ENCODE assay signal across 8 cellular contexts in genomic region chr5:150066901-150067396, GRCh38. TPM values are rescaled to one million over a fixed set of nuclear protein-coding genes. Genes with fewer than 3 reads are reported as not detected.
DNase-seq lines count a peak whose midpoint lies in the region; ATAC-seq and TF ChIP-seq lines count a peak whose summit lies in the region.
"Had no signal": no experiment of that assay in that cellular context is flagged by ENCODE, and none has a peak within 500 bp of the region (broad histone marks: within the 10 kb centered on the region; RNA-seq: fewer than 3 reads in every experiment).

No MANE protein-coding gene starts in this region.

- H3K36me3 ChIP-seq in sigmoid colon: no peaks in the 10 kb centered on the region
- H3K36me3 ChIP-seq: HAP-1 had no signal

- no peak overlapping the region for H3K4me3 ChIP-seq in sigmoid colon
- H3K4me3 ChIP-seq: HAP-1 had no signal

- H3K27me3 ChIP-seq in sigmoid colon: no peaks in the 10 kb centered on the region

- H3K9me3 ChIP-seq in sigmoid colon: no peaks in the 10 kb centered on the region
- H3K9me3 ChIP-seq: HAP-1 had no signal

- no peak for TF ChIP-seq POLR2A in sigmoid colon (IDR thresholded peaks at IDR 0.05)

- no peaks in the 10 kb centered on the region for H3K4me1 ChIP-seq in sigmoid colon
- H3K4me1 ChIP-seq: HAP-1 had no signal

- intact Hi-C loops in sigmoid colon (cut with DNase I): no loop called here

- ATAC-seq in GM18870 (IDR thresholded peaks at IDR 0.05; ENCODE audit: unreplicated experiment): peak; percentile 57
- ATAC-seq in GM21717 (IDR thresholded peaks at IDR 0.05; ENCODE audit: unreplicated experiment): no peak

- H3K27ac ChIP-seq in sigmoid colon: peak overlapping the region in 1 of 4 donors; percentile 3

- TF ChIP-seq CTCF in sigmoid colon (IDR thresholded peaks at IDR 0.05): no peak

- no peak for TF ChIP-seq EP300 in sigmoid colon (IDR thresholded peaks at IDR 0.05)

- DNase-seq in HPDE6-E6E7 (ENCODE audit: extremely low spot score) (peak; percentile 45), amniotic epithelial cell (ENCODE audit: low read depth) (peak; percentile 81), sigmoid colon (peak; percentile 17), H4 (ENCODE audit: low spot score) (no peak)
- DNase-seq in stimulated activated CD4-positive, alpha-beta T cell treated with anti-CD3 and anti-CD28 coated beads, Interleukin-2, amount 100 ng/mL, for 24 hours: no peak

- 67 to 85% methylated on average over 2 of the region's 2 CpGs for WGBS in sigmoid colon, 2 donors

RNA-seq across cellular contexts. Expression of gene CSF1R, which starts 19.4 kb away (rescaled TPM):
- total RNA-seq in sigmoid colon: 10 to 100 TPM; 21.9 to 44.4 (median 36.0) TPM
- polyA plus RNA-seq in sigmoid colon: 10 to 100 TPM; 10.8 to 26.1 (median 16.3) TPM
- 0.02 TPM in 1 of 2 replicates, not detected in the other for total RNA-seq in H4 (2014; rRNA removed; shearing (Covaris generic))

Comparison
In these comparisons a context has a peak if more than half of its experiments do, and no peak if none do; other contexts are left out.
1. DNase-seq: peak in HPDE6-E6E7 (single experiment), amniotic epithelial cell (single experiment) and sigmoid colon (single experiment); none in stimulated activated CD4-positive, alpha-beta T cell treated with anti-CD3 and anti-CD28 coated beads, Interleukin-2, amount 100 ng/mL, for 24 hours (0 of 2) and H4 (single experiment).
2. RNA of gene CSF1R, which starts 19.4 kb away (total RNA-seq): 21.9 to 44.4 TPM in sigmoid colon; 0.02 TPM in H4; every median in the first group is over 10 times any median in the second.